In genomic region chr1:17857109-17857499, GRCh38 we compare ENCODE assay signal across 6 cellular contexts.
"Had no signal": no experiment of that assay in that cellular context is flagged by ENCODE, and none has a peak within 500 bp of the region (broad histone marks: within the 10 kb centered on the region; RNA-seq: fewer than 3 reads in every experiment).

No MANE protein-coding gene starts in this region.

- ATAC-seq: K562 had no signal

- H3K27ac ChIP-seq: HL-60 had no signal

- DNase-seq: IMR-90, KBM-7, KG1 had no signal

- FAIRE-seq: HTR-8/SVneo, K562 had no signal

- H3K4me3 ChIP-seq: K562 had no signal
